ENCODE assay signal across 11 cellular contexts in genomic region chr16:31505483-31505882, GRCh38. TPM values are rescaled to one million over a fixed set of nuclear protein-coding genes. Genes with fewer than 3 reads are reported as not detected.
A peak's percentile ranks its signal among the peaks of the same experiment; 100 is the strongest.
DNase-seq lines count a peak whose midpoint lies in the region; ATAC-seq and TF ChIP-seq lines count a peak whose summit lies in the region.
"Had no signal": no experiment of that assay in that cellular context is flagged by ENCODE, and none has a peak within 500 bp of the region (broad histone marks: within the 10 kb centered on the region; RNA-seq: fewer than 3 reads in every experiment).

No MANE protein-coding gene starts in this region.

- no peak overlapping the region for H3K4me3 Mint-ChIP-seq in activated naive CD8-positive, alpha-beta T cell treated with anti-CD3 and anti-CD28 coated beads, Interleukin-2, amount 50 U/mL, for 24 hours

- H3K36me3 Mint-ChIP-seq in activated naive CD8-positive, alpha-beta T cell treated with anti-CD3 and anti-CD28 coated beads, Interleukin-2, amount 50 U/mL, for 24 hours (ENCODE audit: low read depth): peaks cover 6% of the 10 kb centered on the region

- H3K9me3 Mint-ChIP-seq in activated naive CD8-positive, alpha-beta T cell treated with anti-CD3 and anti-CD28 coated beads, Interleukin-2, amount 50 U/mL, for 24 hours: no peaks in the 10 kb centered on the region

- H3K4me3 ChIP-seq in GM12865 (ENCODE audit: low read depth, low read length): no peak overlapping the region
- H3K4me3 ChIP-seq: prostate gland had no signal

- in situ Hi-C loops in GM13977 (cut with MboI; ENCODE audit: low pct_unique_long_range_greater_than_20kb, low sequenced_read_pairs, unreplicated experiment): loop anchor here (25.0 kb wide), 1 partner anchor 207 kb away; a partner anchor contains a TSS

- no peaks in the 10 kb centered on the region for H3K27me3 Mint-ChIP-seq in activated naive CD8-positive, alpha-beta T cell treated with anti-CD3 and anti-CD28 coated beads, Interleukin-2, amount 50 U/mL, for 24 hours

- peaks cover 43% of the 10 kb centered on the region for H3K4me1 Mint-ChIP-seq in activated naive CD8-positive, alpha-beta T cell treated with anti-CD3 and anti-CD28 coated beads, Interleukin-2, amount 50 U/mL, for 24 hours

- TF ChIP-seq CTCF in GM12865 (IDR thresholded peaks at IDR 0.05; ENCODE audit: insufficient read depth, low read depth, low read length, missing control alignments) (no peak), GM13977 (IDR thresholded peaks at IDR 0.05; ENCODE audit: extremely low read depth, insufficient read depth, missing control alignments) (no peak)

- H3K27ac Mint-ChIP-seq in activated naive CD8-positive, alpha-beta T cell treated with anti-CD3 and anti-CD28 coated beads, Interleukin-2, amount 50 U/mL, for 24 hours: peak overlapping the region; percentile 25

- DNase-seq in GM12865 (ENCODE audit: low read depth) (peak; percentile 78), HT-29 (ENCODE audit: low spot score) (no peak), GM13977 (ENCODE audit: low spot score) (no peak), KG1 (lab: John Stamatoyannopoulos, UW) (no peak)
- DNase-seq in activated naive CD8-positive, alpha-beta T cell treated with anti-CD3 and anti-CD28 coated beads, Interleukin-2, amount 50 U/mL, for 24 hours: no peak
- DNase-seq in stimulated activated CD8-positive, alpha-beta memory T cell treated with anti-CD3 and anti-CD28 coated beads, Interleukin-4, amount 100 ng/mL, for 48 hours: no peak
- DNase-seq: erythroblast, NCI-H526 had no signal

- ATAC-seq in GM19351 (IDR thresholded peaks at IDR 0.05; ENCODE audit: unreplicated experiment): peak; percentile 48
- ATAC-seq in HG03442 (IDR thresholded peaks at IDR 0.05; ENCODE audit: unreplicated experiment): peak; percentile 54
- peak; percentile 50 for ATAC-seq in activated naive CD8-positive, alpha-beta T cell treated with anti-CD3 and anti-CD28 coated beads, Interleukin-2, amount 50 U/mL, for 24 hours

RNA-seq across cellular contexts. Expression of gene RUSF1, which starts 2.7 kb away (rescaled TPM):
- total RNA-seq in HT-29 (2014; rRNA removed; shearing (Covaris generic)): 43.7 and 53.3 TPM in 2 replicates

RNA-seq across cellular contexts. Expression of gene AHSP, which starts 22.2 kb away (rescaled TPM):
- total RNA-seq in HT-29 (2014; rRNA removed; shearing (Covaris generic)): not detected in 2 replicates
- total RNA-seq: prostate gland had no signal

RNA-seq across cellular contexts. Expression of gene SLC5A2, which starts 22.6 kb away (rescaled TPM):
- total RNA-seq in HT-29 (2014; rRNA removed; shearing (Covaris generic)): 0.29 and 0.86 TPM in 2 replicates

RNA-seq across cellular contexts. Expression of gene TGFB1I1, which starts 33.5 kb away (rescaled TPM):
- total RNA-seq in HT-29 (2014; rRNA removed; shearing (Covaris generic)): 0.43 and 1.1 TPM in 2 replicates

RNA-seq across cellular contexts. Expression of gene ARMC5, which starts 46.2 kb away (rescaled TPM):
- 31.0 and 33.1 TPM in 2 replicates for total RNA-seq in HT-29 (2014; rRNA removed; shearing (Covaris generic))
